1 cellular context compared by ENCODE assay signal in genomic region chr1:27915082-27915575, GRCh38.
TF ChIP-seq lines count a peak whose summit lies in the region.

No MANE protein-coding gene starts in this region.

TF ChIP-seq in K562, 482 proteins besides CTCF, POLR2A, EP300 and RAD21 (continued from another document and continues in another):
- TF ChIP-seq CREB3 (tag; conservative IDR thresholded peaks at IDR 0.05; ENCODE audit: low read depth), result no peak
- TF ChIP-seq RREB1 (CRISPR knock-in tag; IDR thresholded peaks at IDR 0.05), result 0 out of 2 replicates have a peak, but pooled peaks have one; percentile 0
- no peak for TF ChIP-seq SIN3A (IDR thresholded peaks at IDR 0.05; ENCODE audit: borderline replicate concordance in 2 of 2, control insufficient read depth in 1 of 2, low read depth in 2 of 2, low read length in 2 of 2)
- TF ChIP-seq MECOM (CRISPR knock-in tag; IDR thresholded peaks at IDR 0.05), result peak; percentile 51; the same call in 1 of the 2 replicates
- TF ChIP-seq WHSC1 (IDR thresholded peaks at IDR 0.05; ENCODE audit: low read length), result no peak
- no peak for TF ChIP-seq ZNF655 (CRISPR knock-in tag; IDR thresholded peaks at IDR 0.05)
- TF ChIP-seq IRF2 (CRISPR knock-in tag; IDR thresholded peaks at IDR 0.05), result no peak
- TF ChIP-seq CCAR2 (IDR thresholded peaks at IDR 0.05; ENCODE audit: low read depth, low read length), result no peak
- no peak for TF ChIP-seq ZBTB33 (CRISPR knock-in tag; IDR thresholded peaks at IDR 0.05)
- no peak; the same call in 1 of the 2 replicates for TF ChIP-seq BRD4 (IDR thresholded peaks at IDR 0.05)
- no peak for TF ChIP-seq PHF21A (IDR thresholded peaks at IDR 0.05; ENCODE audit: borderline replicate concordance, low read depth)
- TF ChIP-seq ZSCAN32 (CRISPR knock-in tag; IDR thresholded peaks at IDR 0.05), result no peak
- TF ChIP-seq NELFE (IDR thresholded peaks at IDR 0.05; ENCODE audit: insufficient read depth, insufficient read length), result no peak
- TF ChIP-seq ZNF121 (CRISPR knock-in tag; conservative IDR thresholded peaks at IDR 0.05), result peak; percentile 98
- no peak for TF ChIP-seq CBX2 (IDR thresholded peaks at IDR 0.05; ENCODE audit: insufficient read depth, low read length, poor library complexity, severe bottlenecking)
- no peak for TF ChIP-seq ZNF134 (CRISPR knock-in tag; conservative IDR thresholded peaks at IDR 0.05)
- no peak for TF ChIP-seq MTA3 (IDR thresholded peaks at IDR 0.05; ENCODE audit: borderline replicate concordance)
- TF ChIP-seq MAFK (IDR thresholded peaks at IDR 0.05; ENCODE audit: low read length), result no peak
- TF ChIP-seq JUND (IDR thresholded peaks at IDR 0.05; ENCODE audit: borderline replicate concordance, low read depth, low read length), result no peak
- no peak; the same call in 2 of the 3 replicates for TF ChIP-seq JUND (tag; IDR thresholded peaks at IDR 0.05; ENCODE audit: borderline replicate concordance, low read depth, low read length)
- TF ChIP-seq ZNF165 (CRISPR knock-in tag; IDR thresholded peaks at IDR 0.05; ENCODE audit: borderline replicate concordance), result 0 out of 2 replicates have a peak, but pooled peaks have one; percentile 41
- TF ChIP-seq CEBPB (tag; IDR thresholded peaks at IDR 0.05), result no peak
- no peak for TF ChIP-seq STAT5B (CRISPR knock-in tag; IDR thresholded peaks at IDR 0.05)
- no peak for TF ChIP-seq NR0B1 (IDR thresholded peaks at IDR 0.05; ENCODE audit: partially characterized antibody)
- peak; percentile 88; the same call in 1 of the 2 replicates for TF ChIP-seq RERE (CRISPR knock-in tag; IDR thresholded peaks at IDR 0.05; ENCODE audit: borderline replicate concordance)
- TF ChIP-seq E2F6 (IDR thresholded peaks at IDR 0.05; ENCODE audit: borderline replicate concordance in 1 of 2, extremely low read depth in 1 of 2, insufficient read depth in 1 of 2, insufficient read length in 1 of 2, low read depth in 1 of 2, low read length in 1 of 2, poor library complexity in 1 of 2, severe bottlenecking in 1 of 2), result peak in 1 of 2 experiments; percentile 90
- no peak for TF ChIP-seq ARID2 (IDR thresholded peaks at IDR 0.05)
- no peak for TF ChIP-seq TBP (optimal IDR thresholded peaks at IDR 0.05; ENCODE audit: low read depth, low read length)
- TF ChIP-seq ESRRB (CRISPR knock-in tag; IDR thresholded peaks at IDR 0.05; ENCODE audit: borderline replicate concordance), result no peak
- no peak for TF ChIP-seq POLR2B (IDR thresholded peaks at IDR 0.05; ENCODE audit: low read depth, partially characterized antibody)
- TF ChIP-seq GATA2 (CRISPR knock-in tag; IDR thresholded peaks at IDR 0.05), result no peak
- no peak for TF ChIP-seq MEF2D (tag; conservative IDR thresholded peaks at IDR 0.05; ENCODE audit: low read depth)
- TF ChIP-seq GABPA (tag; conservative IDR thresholded peaks at IDR 0.05; ENCODE audit: low read depth), result peak; percentile 89; the same call in 1 of the 2 replicates
- no peak for TF ChIP-seq MCM7 (IDR thresholded peaks at IDR 0.05)
- TF ChIP-seq CHD2 (IDR thresholded peaks at IDR 0.05; ENCODE audit: low read depth, low read length), result no peak
- no peak for TF ChIP-seq HIVEP1 (CRISPR knock-in tag; IDR thresholded peaks at IDR 0.05)
- no peak for TF ChIP-seq TCF3 (CRISPR knock-in tag; IDR thresholded peaks at IDR 0.05)
- no peak for TF ChIP-seq SMARCA4 (IDR thresholded peaks at IDR 0.05)
- TF ChIP-seq KLF13 (tag; IDR thresholded peaks at IDR 0.05; ENCODE audit: borderline replicate concordance, low read depth), result 0 out of 2 replicates have a peak, but pooled peaks have one; percentile 1
- no peak for TF ChIP-seq ELF4 (CRISPR knock-in tag; IDR thresholded peaks at IDR 0.05)
- 0 out of 2 replicates have a peak, but pooled peaks have one; percentile 12 for TF ChIP-seq FOSL1 (tag; conservative IDR thresholded peaks at IDR 0.05)
- no peak for TF ChIP-seq ZFX (CRISPR knock-in tag; IDR thresholded peaks at IDR 0.05)
- no peak for TF ChIP-seq PYGO2 (tag; IDR thresholded peaks at IDR 0.05)
- no peak for TF ChIP-seq ZNF699 (CRISPR knock-in tag; IDR thresholded peaks at IDR 0.05; ENCODE audit: insufficient replicate concordance)
- no peak for TF ChIP-seq LARP7 (IDR thresholded peaks at IDR 0.05)
- TF ChIP-seq ZNF311 (CRISPR knock-in tag; IDR thresholded peaks at IDR 0.05), result no peak
- no peak for TF ChIP-seq ATF4 (CRISPR knock-in tag; IDR thresholded peaks at IDR 0.05)
